In the genomic region with DNA sequence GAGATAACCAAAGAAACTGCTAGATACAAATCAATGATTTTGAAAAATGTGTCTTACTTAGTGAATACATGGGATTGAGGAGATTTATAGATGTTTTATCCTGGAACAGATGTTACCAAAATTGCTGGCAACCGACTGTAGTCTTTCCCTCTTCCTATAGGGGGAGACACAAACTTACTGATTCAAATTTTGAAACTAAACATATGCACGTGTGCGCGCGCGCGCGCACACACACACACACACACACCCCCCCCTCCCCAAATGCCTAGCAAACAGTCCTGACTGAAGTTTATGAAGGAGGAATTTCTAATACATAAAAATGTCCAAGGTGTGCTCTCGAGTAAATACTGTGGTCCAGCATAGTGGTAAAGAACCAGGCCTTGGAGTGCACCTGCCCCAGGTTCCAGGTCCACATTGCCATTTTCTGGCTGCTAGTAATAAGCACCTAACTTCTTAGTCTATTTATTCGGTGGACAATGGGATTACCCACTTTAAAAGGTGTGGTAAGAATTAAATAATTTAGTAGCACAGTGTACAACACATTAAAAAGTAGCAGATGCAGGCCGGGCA, we compare ENCODE assay signal across 1 cellular context.
TF ChIP-seq lines count a peak whose summit lies in the region.

No MANE protein-coding gene starts in this region.

TF ChIP-seq in H1, 55 proteins besides CTCF, POLR2A, EP300 and RAD21:
- TF ChIP-seq SP4 (IDR thresholded peaks at IDR 0.05; ENCODE audit: low read length) (no peak), CBX8 (IDR thresholded peaks at IDR 0.05; ENCODE audit: borderline replicate concordance, low read depth, low read length) (no peak), SAP30 (IDR thresholded peaks at IDR 0.05; ENCODE audit: insufficient read depth, insufficient replicate concordance, low read length) (no peak), PHF8 (conservative IDR thresholded peaks at IDR 0.05; ENCODE audit: low read depth, low read length) (no peak), CEBPB (IDR thresholded peaks at IDR 0.05; ENCODE audit: low read depth, low read length) (no peak), CHD2 (IDR thresholded peaks at IDR 0.05; ENCODE audit: low read length) (no peak)
- TF ChIP-seq, protein P1, sequence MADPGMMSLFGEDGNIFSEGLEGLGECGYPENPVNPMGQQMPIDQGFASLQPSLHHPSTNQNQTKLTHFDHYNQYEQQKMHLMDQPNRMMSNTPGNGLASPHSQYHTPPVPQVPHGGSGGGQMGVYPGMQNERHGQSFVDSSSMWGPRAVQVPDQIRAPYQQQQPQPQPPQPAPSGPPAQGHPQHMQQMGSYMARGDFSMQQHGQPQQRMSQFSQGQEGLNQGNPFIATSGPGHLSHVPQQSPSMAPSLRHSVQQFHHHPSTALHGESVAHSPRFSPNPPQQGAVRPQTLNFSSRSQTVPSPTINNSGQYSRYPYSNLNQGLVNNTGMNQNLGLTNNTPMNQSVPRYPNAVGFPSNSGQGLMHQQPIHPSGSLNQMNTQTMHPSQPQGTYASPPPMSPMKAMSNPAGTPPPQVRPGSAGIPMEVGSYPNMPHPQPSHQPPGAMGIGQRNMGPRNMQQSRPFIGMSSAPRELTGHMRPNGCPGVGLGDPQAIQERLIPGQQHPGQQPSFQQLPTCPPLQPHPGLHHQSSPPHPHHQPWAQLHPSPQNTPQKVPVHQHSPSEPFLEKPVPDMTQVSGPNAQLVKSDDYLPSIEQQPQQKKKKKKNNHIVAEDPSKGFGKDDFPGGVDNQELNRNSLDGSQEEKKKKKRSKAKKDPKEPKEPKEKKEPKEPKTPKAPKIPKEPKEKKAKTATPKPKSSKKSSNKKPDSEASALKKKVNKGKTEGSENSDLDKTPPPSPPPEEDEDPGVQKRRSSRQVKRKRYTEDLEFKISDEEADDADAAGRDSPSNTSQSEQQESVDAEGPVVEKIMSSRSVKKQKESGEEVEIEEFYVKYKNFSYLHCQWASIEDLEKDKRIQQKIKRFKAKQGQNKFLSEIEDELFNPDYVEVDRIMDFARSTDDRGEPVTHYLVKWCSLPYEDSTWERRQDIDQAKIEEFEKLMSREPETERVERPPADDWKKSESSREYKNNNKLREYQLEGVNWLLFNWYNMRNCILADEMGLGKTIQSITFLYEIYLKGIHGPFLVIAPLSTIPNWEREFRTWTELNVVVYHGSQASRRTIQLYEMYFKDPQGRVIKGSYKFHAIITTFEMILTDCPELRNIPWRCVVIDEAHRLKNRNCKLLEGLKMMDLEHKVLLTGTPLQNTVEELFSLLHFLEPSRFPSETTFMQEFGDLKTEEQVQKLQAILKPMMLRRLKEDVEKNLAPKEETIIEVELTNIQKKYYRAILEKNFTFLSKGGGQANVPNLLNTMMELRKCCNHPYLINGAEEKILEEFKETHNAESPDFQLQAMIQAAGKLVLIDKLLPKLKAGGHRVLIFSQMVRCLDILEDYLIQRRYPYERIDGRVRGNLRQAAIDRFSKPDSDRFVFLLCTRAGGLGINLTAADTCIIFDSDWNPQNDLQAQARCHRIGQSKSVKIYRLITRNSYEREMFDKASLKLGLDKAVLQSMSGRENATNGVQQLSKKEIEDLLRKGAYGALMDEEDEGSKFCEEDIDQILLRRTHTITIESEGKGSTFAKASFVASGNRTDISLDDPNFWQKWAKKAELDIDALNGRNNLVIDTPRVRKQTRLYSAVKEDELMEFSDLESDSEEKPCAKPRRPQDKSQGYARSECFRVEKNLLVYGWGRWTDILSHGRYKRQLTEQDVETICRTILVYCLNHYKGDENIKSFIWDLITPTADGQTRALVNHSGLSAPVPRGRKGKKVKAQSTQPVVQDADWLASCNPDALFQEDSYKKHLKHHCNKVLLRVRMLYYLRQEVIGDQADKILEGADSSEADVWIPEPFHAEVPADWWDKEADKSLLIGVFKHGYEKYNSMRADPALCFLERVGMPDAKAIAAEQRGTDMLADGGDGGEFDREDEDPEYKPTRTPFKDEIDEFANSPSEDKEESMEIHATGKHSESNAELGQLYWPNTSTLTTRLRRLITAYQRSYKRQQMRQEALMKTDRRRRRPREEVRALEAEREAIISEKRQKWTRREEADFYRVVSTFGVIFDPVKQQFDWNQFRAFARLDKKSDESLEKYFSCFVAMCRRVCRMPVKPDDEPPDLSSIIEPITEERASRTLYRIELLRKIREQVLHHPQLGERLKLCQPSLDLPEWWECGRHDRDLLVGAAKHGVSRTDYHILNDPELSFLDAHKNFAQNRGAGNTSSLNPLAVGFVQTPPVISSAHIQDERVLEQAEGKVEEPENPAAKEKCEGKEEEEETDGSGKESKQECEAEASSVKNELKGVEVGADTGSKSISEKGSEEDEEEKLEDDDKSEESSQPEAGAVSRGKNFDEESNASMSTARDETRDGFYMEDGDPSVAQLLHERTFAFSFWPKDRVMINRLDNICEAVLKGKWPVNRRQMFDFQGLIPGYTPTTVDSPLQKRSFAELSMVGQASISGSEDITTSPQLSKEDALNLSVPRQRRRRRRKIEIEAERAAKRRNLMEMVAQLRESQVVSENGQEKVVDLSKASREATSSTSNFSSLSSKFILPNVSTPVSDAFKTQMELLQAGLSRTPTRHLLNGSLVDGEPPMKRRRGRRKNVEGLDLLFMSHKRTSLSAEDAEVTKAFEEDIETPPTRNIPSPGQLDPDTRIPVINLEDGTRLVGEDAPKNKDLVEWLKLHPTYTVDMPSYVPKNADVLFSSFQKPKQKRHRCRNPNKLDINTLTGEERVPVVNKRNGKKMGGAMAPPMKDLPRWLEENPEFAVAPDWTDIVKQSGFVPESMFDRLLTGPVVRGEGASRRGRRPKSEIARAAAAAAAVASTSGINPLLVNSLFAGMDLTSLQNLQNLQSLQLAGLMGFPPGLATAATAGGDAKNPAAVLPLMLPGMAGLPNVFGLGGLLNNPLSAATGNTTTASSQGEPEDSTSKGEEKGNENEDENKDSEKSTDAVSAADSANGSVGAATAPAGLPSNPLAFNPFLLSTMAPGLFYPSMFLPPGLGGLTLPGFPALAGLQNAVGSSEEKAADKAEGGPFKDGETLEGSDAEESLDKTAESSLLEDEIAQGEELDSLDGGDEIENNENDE (IDR thresholded peaks at IDR 0.05; ENCODE audit: insufficient replicate concordance, low read length): no peak
